ENCODE assay signal across 13 cellular contexts in genomic region chr12:78149459-78149858, GRCh38.
DNase-seq lines count a peak whose midpoint lies in the region; ATAC-seq and TF ChIP-seq lines count a peak whose summit lies in the region.
"Had no signal": no experiment of that assay in that cellular context is flagged by ENCODE, and none has a peak within 500 bp of the region (broad histone marks: within the 10 kb centered on the region; RNA-seq: fewer than 3 reads in every experiment).

No MANE protein-coding gene starts in this region.

- TF ChIP-seq CTCF in MCF 10A (IDR thresholded peaks at IDR 0.05; ENCODE audit: unreplicated experiment): no peak
- TF ChIP-seq CTCF in mammary epithelial cell (conservative IDR thresholded peaks at IDR 0.05 in 1 of 2, IDR thresholded peaks at IDR 0.05 in 1 of 2; ENCODE audit: extremely low read depth in 1 of 2, insufficient read depth in 1 of 2, low read depth in 1 of 2, low read length in 2 of 2): no peak
- no peak for TF ChIP-seq CTCF in esophagus muscularis mucosa (IDR thresholded peaks at IDR 0.05)
- no peak for TF ChIP-seq CTCF in type B pancreatic cell (conservative IDR thresholded peaks at IDR 0.05)

- peak; percentile 8 for ATAC-seq in stimulated activated memory B cell treated with anti-CD40 and anti-IgM and Interleukin-4, amounts not matched to agents 10 μg/mL and 1 μg/mL and 100 μg/mL, for 72 hours
- ATAC-seq in GM19455 (IDR thresholded peaks at IDR 0.05; ENCODE audit: unreplicated experiment): no peak
- ATAC-seq: activated CD4-positive, CD25-positive, alpha-beta regulatory T cell treated with anti-CD3 and anti-CD28 coated beads, Interleukin-2, amount 50 U/mL, for 24 hours had no signal

- POLR2A ChIA-PET in MCF 10A (lab: Yijun Ruan, JAX): no interaction called here

- H3K4me1 Mint-ChIP-seq in MCF 10A (ENCODE audit: insufficient read depth, unreplicated experiment) (no peaks in the 10 kb centered on the region), type B pancreatic cell (ENCODE audit: unreplicated experiment) (peaks cover 4% of the 10 kb centered on the region)
- no peaks in the 10 kb centered on the region for H3K4me1 Mint-ChIP-seq in stimulated activated memory B cell treated with anti-CD40 and anti-IgM and Interleukin-4, amounts not matched to agents 10 μg/mL and 1 μg/mL and 100 μg/mL, for 72 hours

- BruUV-seq in MCF 10A (replicated peaks; lab: Mats Ljungman, UMichigan) (no TSS peak), mammary epithelial cell (replicated peaks; lab: Mats Ljungman, UMichigan) (no TSS peak)

- in situ Hi-C loops in mammary epithelial cell (cut with MboI; ENCODE audit: low sequenced_read_pairs in 2 of 2): no loop called here

- H3K4me1 ChIP-seq in mammary epithelial cell (ENCODE audit: insufficient read depth, low read length): no peaks in the 10 kb centered on the region
- peaks cover 0 to 4% (median 0%) of the 10 kb centered on the region in 4 donors for H3K4me1 ChIP-seq in esophagus muscularis mucosa
- H3K4me1 ChIP-seq: spleen had no signal

- no peak overlapping the region for H3K27ac ChIP-seq in mammary epithelial cell (ENCODE audit: insufficient read depth, low read depth, low read length)
- H3K27ac ChIP-seq in esophagus muscularis mucosa (replicated peaks in 1 of 4): no peak overlapping the region
- H3K27ac ChIP-seq: spleen had no signal

- H3K9me3 ChIP-seq in mammary epithelial cell (replicated peaks; ENCODE audit: insufficient read depth, low read length) (no peaks in the 10 kb centered on the region), esophagus muscularis mucosa (no peaks in the 10 kb centered on the region)
- H3K9me3 ChIP-seq: spleen had no signal

- H3K4me3 ChIP-seq in mammary epithelial cell (replicated peaks in 1 of 3; ENCODE audit: insufficient read depth in 1 of 3, low read depth in 2 of 3, low read length in 3 of 3) (no peak overlapping the region), esophagus muscularis mucosa (no peak overlapping the region)
- H3K4me3 ChIP-seq: spleen had no signal

- no peak overlapping the region for H2AFZ ChIP-seq in mammary epithelial cell (ENCODE audit: low read depth, low read length)

- no peaks in the 10 kb centered on the region for H3K79me2 ChIP-seq in mammary epithelial cell (ENCODE audit: insufficient read depth, low read length)

- CTCF ChIA-PET in MCF 10A (lab: Yijun Ruan, JAX): interaction anchor here (0.5 to 1.5 kb wide), 4 partner anchors 8 to 1195 kb away, joined by 3 to 6 read pairs (median 4); no protein-coding TSS in a partner anchor
- CTCF ChIA-PET in mammary epithelial cell (lab: Charles Lee; ENCODE audit: low non-redundant PET): no interaction called here

- no peak for DNase-seq in MCF 10A (ENCODE audit: unreplicated experiment)
- no peak for DNase-seq in mammary epithelial cell
- DNase-seq in NCI-H2171 (lab: John Stamatoyannopoulos, UW): peak; percentile 77
- DNase-seq in astrocyte of the hippocampus (ENCODE audit: low read depth, low spot score): peak; percentile 5
- no peak for DNase-seq in esophagus muscularis mucosa (ENCODE audit: extremely low spot score)
- DNase-seq in type B pancreatic cell (ENCODE audit: extremely low spot score, unreplicated experiment): no peak
- DNase-seq: activated CD8-positive, alpha-beta memory T cell treated with anti-CD3 and anti-CD28 coated beads, Interleukin-2, amount 50 U/mL, for 48 hours; activated naive CD4-positive, alpha-beta T cell treated with Interleukin-2 at 50 U/mL for 16 hours; spleen; SW 1271 had no signal

- no peaks in the 10 kb centered on the region for H4K20me1 ChIP-seq in mammary epithelial cell (ENCODE audit: insufficient read depth, low read length)

- H3K4me3 Mint-ChIP-seq in MCF 10A (ENCODE audit: unreplicated experiment) (no peak overlapping the region), type B pancreatic cell (no peak overlapping the region)
- no peak overlapping the region for H3K4me3 Mint-ChIP-seq in stimulated activated memory B cell treated with anti-CD40 and anti-IgM and Interleukin-4, amounts not matched to agents 10 μg/mL and 1 μg/mL and 100 μg/mL, for 72 hours

- no peaks in the 10 kb centered on the region for H3K27me3 Mint-ChIP-seq in MCF 10A (ENCODE audit: insufficient read depth, unreplicated experiment)
- no peaks in the 10 kb centered on the region for H3K27me3 Mint-ChIP-seq in stimulated activated memory B cell treated with anti-CD40 and anti-IgM and Interleukin-4, amounts not matched to agents 10 μg/mL and 1 μg/mL and 100 μg/mL, for 72 hours
- no peaks in the 10 kb centered on the region for H3K27me3 Mint-ChIP-seq in type B pancreatic cell

- H3K36me3 Mint-ChIP-seq in MCF 10A (ENCODE audit: insufficient read depth, unreplicated experiment) (no peaks in the 10 kb centered on the region), type B pancreatic cell (no peaks in the 10 kb centered on the region)
- no peaks in the 10 kb centered on the region for H3K36me3 Mint-ChIP-seq in stimulated activated memory B cell treated with anti-CD40 and anti-IgM and Interleukin-4, amounts not matched to agents 10 μg/mL and 1 μg/mL and 100 μg/mL, for 72 hours

- dilution Hi-C loops in mammary epithelial cell (cut with HindIII; ENCODE audit: low sequenced_read_pairs): no loop called here

- no peaks in the 10 kb centered on the region for H3K9me3 Mint-ChIP-seq in MCF 10A (ENCODE audit: unreplicated experiment)
- no peaks in the 10 kb centered on the region for H3K9me3 Mint-ChIP-seq in stimulated activated memory B cell treated with anti-CD40 and anti-IgM and Interleukin-4, amounts not matched to agents 10 μg/mL and 1 μg/mL and 100 μg/mL, for 72 hours
- no peaks in the 10 kb centered on the region for H3K9me3 Mint-ChIP-seq in type B pancreatic cell

- H3K27me3 ChIP-seq in mammary epithelial cell (ENCODE audit: insufficient read depth, low read length) (no peaks in the 10 kb centered on the region), esophagus muscularis mucosa (no peaks in the 10 kb centered on the region)
- H3K27me3 ChIP-seq: spleen had no signal

- no peak overlapping the region for H3K9ac ChIP-seq in mammary epithelial cell (ENCODE audit: insufficient read depth, low read length)

- H3K36me3 ChIP-seq in mammary epithelial cell (ENCODE audit: insufficient read depth, low read length) (peaks cover 5% of the 10 kb centered on the region), esophagus muscularis mucosa (no peaks in the 10 kb centered on the region)
- H3K36me3 ChIP-seq: spleen had no signal

- H3K27ac Mint-ChIP-seq in MCF 10A (ENCODE audit: low read depth, unreplicated experiment) (peak overlapping the region; percentile 48), type B pancreatic cell (no peak overlapping the region)
- H3K27ac Mint-ChIP-seq in stimulated activated memory B cell treated with anti-CD40 and anti-IgM and Interleukin-4, amounts not matched to agents 10 μg/mL and 1 μg/mL and 100 μg/mL, for 72 hours: no peak overlapping the region

- no peak for TF ChIP-seq POLR2A in esophagus muscularis mucosa (IDR thresholded peaks at IDR 0.05; ENCODE audit: low read depth)

- intact Hi-C loops in MCF 10A (cut with micrococcal nuclease): loop anchor here (10.0 kb wide), 1 partner anchor 1195 kb away; no protein-coding TSS in a partner anchor
- intact Hi-C loops in mammary epithelial cell (cut with micrococcal nuclease): loop anchor here (5.0 kb wide), 2 partner anchors 433 to 1023 kb away; no protein-coding TSS in a partner anchor
- intact Hi-C loops in esophagus muscularis mucosa (cut with DNase I): no loop called here

- 78% methylated on average over 2 of the region's 2 CpGs for WGBS in mammary epithelial cell (ENCODE audit: low coverage, missing lambda C conversion rate)
- WGBS in esophagus muscularis mucosa: 85% methylated on average over 2 of the region's 2 CpGs

- TF ChIP-seq EP300 in esophagus muscularis mucosa (IDR thresholded peaks at IDR 0.05): no peak

- no peak overlapping the region for H3K4me2 ChIP-seq in mammary epithelial cell (ENCODE audit: insufficient read depth, low read depth, low read length)

Comparison
In these comparisons a context has a peak if more than half of its experiments do, and no peak if none do; other contexts are left out.
1. DNase-seq: peak in NCI-H2171 (single experiment) and astrocyte of the hippocampus (single experiment); none in MCF 10A (single experiment), mammary epithelial cell (single experiment), esophagus muscularis mucosa (single experiment) and type B pancreatic cell (single experiment).